Comparison of ENCODE assay signal across 9 cellular contexts in genomic region chr21:22416555-22416954, GRCh38.
"Had no signal": no experiment of that assay in that cellular context is flagged by ENCODE, and none has a peak within 500 bp of the region (broad histone marks: within the 10 kb centered on the region; RNA-seq: fewer than 3 reads in every experiment).

No MANE protein-coding gene starts in this region.

- H3K4me3 ChIP-seq: GM23248, HAP-1, K562 had no signal

- H2AFZ ChIP-seq: GM23248 had no signal

- H3K27ac ChIP-seq: GM23248 had no signal

- H3K36me3 ChIP-seq: HAP-1 had no signal

- ATAC-seq: HCT116, K562 had no signal

- H3K9ac ChIP-seq: GM23248 had no signal

- DNase-seq: GM23248, GOT3, H7, HFFc6, IMR-90, KG1 had no signal

- H3K4me1 ChIP-seq: HAP-1 had no signal

- H3K9me3 ChIP-seq: HAP-1 had no signal
